Comparison of ENCODE assay signal across 16 cellular contexts in the genomic region with DNA sequence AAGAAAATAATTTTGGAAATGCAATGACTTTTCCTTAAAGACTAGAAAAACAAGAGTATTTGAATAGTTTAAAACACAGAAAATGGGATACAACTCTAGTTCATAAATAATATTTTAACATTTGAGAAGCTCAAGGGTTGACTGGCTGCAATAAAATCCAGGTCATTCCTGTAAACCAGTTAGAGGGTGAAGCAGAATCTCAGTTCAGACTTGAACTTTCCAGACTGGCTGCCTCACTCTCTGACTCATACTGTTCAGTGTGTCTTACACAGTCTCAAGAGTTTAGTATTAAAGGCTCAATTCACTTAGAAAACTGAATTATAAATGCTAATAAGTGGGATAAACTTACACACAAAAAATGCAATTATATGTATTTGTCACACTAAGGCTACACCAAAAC.
DNase-seq lines count a peak whose midpoint lies in the region; ATAC-seq and TF ChIP-seq lines count a peak whose summit lies in the region.
"Had no signal": no experiment of that assay in that cellular context is flagged by ENCODE, and none has a peak within 500 bp of the region (broad histone marks: within the 10 kb centered on the region; RNA-seq: fewer than 3 reads in every experiment).

No MANE protein-coding gene starts in this region.

- no peak overlapping the region for H3K4me3 Mint-ChIP-seq in activated T-cell treated with anti-CD3 and anti-CD28 coated beads, Interleukin-2, amount 50 U/mL, for 24 hours
- H3K4me3 Mint-ChIP-seq in activated naive CD8-positive, alpha-beta T cell treated with anti-CD3 and anti-CD28 coated beads, Interleukin-2, amount 50 U/mL, for 24 hours, result no peak overlapping the region

- peak; percentile 60 for ATAC-seq in activated naive CD8-positive, alpha-beta T cell treated with anti-CD3 and anti-CD28 coated beads, Interleukin-2, amount 50 U/mL, for 24 hours
- ATAC-seq in GM18870 (IDR thresholded peaks at IDR 0.05; ENCODE audit: unreplicated experiment) (no peak), GM19324 (IDR thresholded peaks at IDR 0.05; ENCODE audit: low FRiP score, unreplicated experiment) (no peak)

- peaks cover 88% of the 10 kb centered on the region for H3K36me3 Mint-ChIP-seq in activated T-cell treated with anti-CD3 and anti-CD28 coated beads, Interleukin-2, amount 50 U/mL, for 24 hours (ENCODE audit: low read depth)
- H3K36me3 Mint-ChIP-seq in activated naive CD8-positive, alpha-beta T cell treated with anti-CD3 and anti-CD28 coated beads, Interleukin-2, amount 50 U/mL, for 24 hours (ENCODE audit: low read depth), result peaks cover 43% of the 10 kb centered on the region

- H3K27me3 Mint-ChIP-seq in activated T-cell treated with anti-CD3 and anti-CD28 coated beads, Interleukin-2, amount 50 U/mL, for 24 hours, result no peaks in the 10 kb centered on the region
- H3K27me3 Mint-ChIP-seq in activated naive CD8-positive, alpha-beta T cell treated with anti-CD3 and anti-CD28 coated beads, Interleukin-2, amount 50 U/mL, for 24 hours, result no peaks in the 10 kb centered on the region

- H3K9me3 Mint-ChIP-seq in activated T-cell treated with anti-CD3 and anti-CD28 coated beads, Interleukin-2, amount 50 U/mL, for 24 hours, result no peaks in the 10 kb centered on the region
- no peaks in the 10 kb centered on the region for H3K9me3 Mint-ChIP-seq in activated naive CD8-positive, alpha-beta T cell treated with anti-CD3 and anti-CD28 coated beads, Interleukin-2, amount 50 U/mL, for 24 hours

- no peak overlapping the region for H3K4me3 ChIP-seq in fibroblast of the aortic adventitia (ENCODE audit: low read depth, low read length)
- H3K4me3 ChIP-seq in skeletal muscle cell (ENCODE audit: low read depth, low read length), result no peak overlapping the region
- H3K4me3 ChIP-seq: A549, dorsolateral prefrontal cortex, PC-9 had no signal

- H3K4me1 Mint-ChIP-seq in activated T-cell treated with anti-CD3 and anti-CD28 coated beads, Interleukin-2, amount 50 U/mL, for 24 hours (ENCODE audit: low read depth), result peaks cover 13% of the 10 kb centered on the region
- peaks cover 2% of the 10 kb centered on the region for H3K4me1 Mint-ChIP-seq in activated naive CD8-positive, alpha-beta T cell treated with anti-CD3 and anti-CD28 coated beads, Interleukin-2, amount 50 U/mL, for 24 hours

- no peak for TF ChIP-seq CTCF in fibroblast of the aortic adventitia (IDR thresholded peaks at IDR 0.05; ENCODE audit: insufficient read depth, low read length)

- peak overlapping the region; percentile 63 for H3K27ac Mint-ChIP-seq in activated T-cell treated with anti-CD3 and anti-CD28 coated beads, Interleukin-2, amount 50 U/mL, for 24 hours
- H3K27ac Mint-ChIP-seq in activated naive CD8-positive, alpha-beta T cell treated with anti-CD3 and anti-CD28 coated beads, Interleukin-2, amount 50 U/mL, for 24 hours, result no peak overlapping the region

- no peak for DNase-seq in activated T-cell treated with anti-CD3 and anti-CD28 coated beads, Interleukin-2, amount 50 U/mL, for 24 hours
- DNase-seq in activated T-cell treated with anti-CD3 and anti-CD28 coated beads for 4 hours (no peak), fibroblast of the aortic adventitia (ENCODE audit: low read depth) (peak; percentile 58), skeletal muscle cell (ENCODE audit: low read depth) (peak; percentile 31), NCI-H187 treated with DMSO at 0.1 percent for 48 hours (lab: John Stamatoyannopoulos, UW) (no peak)
- DNase-seq in activated naive CD8-positive, alpha-beta T cell treated with anti-CD3 and anti-CD28 coated beads, Interleukin-2, amount 50 U/mL, for 24 hours, result no peak
- DNase-seq: activated CD8-positive, alpha-beta memory T cell treated with anti-CD3 and anti-CD28 coated beads for 24 hours; DMS79 treated with DMSO at 0.1 percent for 48 hours; dorsolateral prefrontal cortex; NCI-H1048; NCI-H345; nucleus accumbens; PC-9 had no signal

Comparison
In these comparisons a context has a peak if more than half of its experiments do, and no peak if none do; other contexts are left out.
1. DNase-seq: peak in fibroblast of the aortic adventitia (single experiment) and skeletal muscle cell (single experiment); none in activated T-cell treated with anti-CD3 and anti-CD28 coated beads, Interleukin-2, amount 50 U/mL, for 24 hours (single experiment), activated T-cell treated with anti-CD3 and anti-CD28 coated beads for 4 hours (single experiment), activated naive CD8-positive, alpha-beta T cell treated with anti-CD3 and anti-CD28 coated beads, Interleukin-2, amount 50 U/mL, for 24 hours (single experiment) and NCI-H187 treated with DMSO at 0.1 percent for 48 hours (single experiment).